Comparison of ENCODE assay signal across 18 cellular contexts in genomic region chr3:13085081-13085845, GRCh38. TPM values are rescaled to one million over a fixed set of nuclear protein-coding genes. Genes with fewer than 3 reads are reported as not detected.
DNase-seq lines count a peak whose midpoint lies in the region; ATAC-seq and TF ChIP-seq lines count a peak whose summit lies in the region.
"Had no signal": no experiment of that assay in that cellular context is flagged by ENCODE, and none has a peak within 500 bp of the region (broad histone marks: within the 10 kb centered on the region; RNA-seq: fewer than 3 reads in every experiment).

No MANE protein-coding gene starts in this region.

- H4K20me1 ChIP-seq in BLaER1 (no peaks in the 10 kb centered on the region), IMR-90 (ENCODE audit: insufficient read depth, low read length) (no peaks in the 10 kb centered on the region)

- H2BK12ac ChIP-seq in neuronal stem cell (ENCODE audit: low read length): no peak overlapping the region

- POLR2A ChIA-PET in IMR-90 (lab: Charles Lee; ENCODE audit: unreplicated experiment): no interaction called here
- POLR2A ChIA-PET in activated B cell treated with CpG ODN at 0.5 μM for 24 hours (lab: Charles Lee): interaction anchor here (1.0 to 10.0 kb wide), 13 partner anchors 15 to 367 kb away, joined by 3 to 291 read pairs (median 6); no protein-coding TSS in a partner anchor

- H3K4me3 Mint-ChIP-seq in activated B cell treated with CpG ODN at 0.5 μM for 24 hours: no peak overlapping the region
- H3K4me3 Mint-ChIP-seq: CD8-positive, alpha-beta memory T cell had no signal

- no peak overlapping the region for H3K14ac ChIP-seq in IMR-90 (replicated peaks; ENCODE audit: low read depth, low read length)
- H3K14ac ChIP-seq in neuronal stem cell (ENCODE audit: low read length): peak overlapping the region; percentile 77

- no TSS peak for BruUV-seq in IMR-90 (replicated peaks; lab: Mats Ljungman, UMichigan)

- no peak overlapping the region for H3K18ac ChIP-seq in IMR-90 (ENCODE audit: low read depth, low read length)
- H3K18ac ChIP-seq in neuronal stem cell (ENCODE audit: low read length): peak overlapping the region; percentile 15

- H3K27ac ChIP-seq in BLaER1: peak overlapping the region; percentile 82
- no peak overlapping the region for H3K27ac ChIP-seq in IMR-90 (ENCODE audit: insufficient read depth, low read length)
- H3K27ac ChIP-seq in neuronal stem cell (replicated peaks; ENCODE audit: low read length): no peak overlapping the region
- H3K27ac ChIP-seq in esophagus muscularis mucosa (replicated peaks in 1 of 4): no peak overlapping the region
- H3K27ac ChIP-seq in gastrocnemius medialis: no peak overlapping the region
- no peak overlapping the region for H3K27ac ChIP-seq in upper lobe of left lung
- H3K27ac ChIP-seq: A549, SK-N-MC had no signal

- no peak for DNase-seq in IMR-90
- no peak for DNase-seq in activated B cell treated with CpG ODN at 0.5 μM for 24 hours
- no peak for DNase-seq in neuronal stem cell (ENCODE audit: low spot score)
- DNase-seq in esophagus muscularis mucosa (ENCODE audit: extremely low spot score): no peak
- no peak for DNase-seq in gastrocnemius medialis
- DNase-seq in upper lobe of left lung: no peak
- DNase-seq: C1 segment of cervical spinal cord; CD8-positive, alpha-beta memory T cell; DMS53; GOT3; Karpas-422; NCI-H1092 treated with DMSO at 0.1 percent for 48 hours; NCI-H146; NCI-H2081; SHP77 had no signal

- H3K56ac ChIP-seq in IMR-90 (ENCODE audit: extremely low read depth, insufficient read depth, low read length): no peak overlapping the region

- no peak overlapping the region for H4K8ac ChIP-seq in IMR-90 (ENCODE audit: low read depth in 2 of 2, low read length in 2 of 2)
- no peak overlapping the region for H4K8ac ChIP-seq in neuronal stem cell (ENCODE audit: low read depth, low read length)

- H2AK5ac ChIP-seq in IMR-90 (ENCODE audit: low read depth, low read length): no peak overlapping the region
- H2AK5ac ChIP-seq in neuronal stem cell (ENCODE audit: low read depth, low read length): no peak overlapping the region

- H3K27me3 ChIP-seq in BLaER1 (no peaks in the 10 kb centered on the region), IMR-90 (ENCODE audit: control insufficient read depth, insufficient read depth, low read length) (peaks cover 32% of the 10 kb centered on the region), neuronal stem cell (ENCODE audit: control insufficient read depth in 3 of 3, insufficient read depth in 3 of 3, low read depth in 1 of 3, low read length in 3 of 3) (peaks cover 0 to 7% (median 0%) of the 10 kb centered on the region in 3 experiments), esophagus muscularis mucosa (peaks cover 0 to 5% (median 0%) of the 10 kb centered on the region in 4 donors), gastrocnemius medialis (no peaks in the 10 kb centered on the region), upper lobe of left lung (no peaks in the 10 kb centered on the region)

- no peaks in the 10 kb centered on the region for H3K36me3 Mint-ChIP-seq in activated B cell treated with CpG ODN at 0.5 μM for 24 hours (ENCODE audit: low read depth)
- H3K36me3 Mint-ChIP-seq: CD8-positive, alpha-beta memory T cell had no signal

- H3K4me2 ChIP-seq in BLaER1 (peak overlapping the region; percentile 83), IMR-90 (ENCODE audit: low read depth, low read length) (no peak overlapping the region), neuronal stem cell (ENCODE audit: insufficient read depth, low read length, poor library complexity, severe bottlenecking) (no peak overlapping the region)
- H3K4me2 ChIP-seq: A549 had no signal

- peaks cover 92% of the 10 kb centered on the region for H3K4me1 Mint-ChIP-seq in activated B cell treated with CpG ODN at 0.5 μM for 24 hours

- H4K91ac ChIP-seq in IMR-90 (ENCODE audit: insufficient read depth, low read depth, low read length): no peak overlapping the region
- H4K91ac ChIP-seq in neuronal stem cell (ENCODE audit: low read depth, low read length, poor library complexity): no peak overlapping the region

- H3K9ac ChIP-seq in BLaER1 (no peak overlapping the region), IMR-90 (ENCODE audit: low read depth, low read length) (no peak overlapping the region), neuronal stem cell (ENCODE audit: low read depth, low read length, poor library complexity) (no peak overlapping the region)

- H2AFZ ChIP-seq in IMR-90 (replicated peaks; ENCODE audit: low read length, poor library complexity) (peak overlapping the region; percentile 63), neuronal stem cell (ENCODE audit: low read length) (no peak overlapping the region)

- no peak for TF ChIP-seq RAD21 in IMR-90 (IDR thresholded peaks at IDR 0.05; ENCODE audit: low read length)

- no peak overlapping the region for H3K4ac ChIP-seq in IMR-90 (ENCODE audit: low read depth, low read length)
- no peak overlapping the region for H3K4ac ChIP-seq in neuronal stem cell (ENCODE audit: low read length)

- H3K9me3 ChIP-seq in BLaER1 (no peaks in the 10 kb centered on the region), IMR-90 (ENCODE audit: control insufficient read depth, insufficient read depth, low read length) (no peaks in the 10 kb centered on the region), neuronal stem cell (replicated peaks in 1 of 2; ENCODE audit: control insufficient read depth in 2 of 2, insufficient read depth in 1 of 2, low read depth in 1 of 2, low read length in 2 of 2) (no peaks in the 10 kb centered on the region), esophagus muscularis mucosa (no peaks in the 10 kb centered on the region), gastrocnemius medialis (no peaks in the 10 kb centered on the region), upper lobe of left lung (no peaks in the 10 kb centered on the region)
- H3K9me3 ChIP-seq: A549 had no signal

- H2BK5ac ChIP-seq in IMR-90 (ENCODE audit: low read depth, low read length, poor library complexity, severe bottlenecking): no peak overlapping the region
- no peak overlapping the region for H2BK5ac ChIP-seq in neuronal stem cell (ENCODE audit: low read length)

- H3K9me1 ChIP-seq in IMR-90 (ENCODE audit: insufficient read depth, low read length): no peaks in the 10 kb centered on the region

- no peak overlapping the region for H2BK20ac ChIP-seq in IMR-90 (ENCODE audit: low read depth, low read length)

- intact Hi-C loops in IMR-90 (cut with micrococcal nuclease): no loop called here
- intact Hi-C loops in activated B cell treated with CpG ODN at 0.5 μM for 24 hours (cut with micrococcal nuclease): loop anchor here (2.0 kb wide), 3 partner anchors 130 to 330 kb away; no protein-coding TSS in a partner anchor
- intact Hi-C loops in esophagus muscularis mucosa (cut with DNase I): no loop called here
- intact Hi-C loops in gastrocnemius medialis (cut with DNase I; ENCODE audit: low total_unique reads): no loop called here

- TF ChIP-seq CTCF in IMR-90 (conservative IDR thresholded peaks at IDR 0.05; ENCODE audit: low read depth, low read length): no peak
- TF ChIP-seq CTCF in activated B cell treated with CpG ODN at 0.5 μM for 24 hours (IDR thresholded peaks at IDR 0.05): no peak
- TF ChIP-seq CTCF in esophagus muscularis mucosa (IDR thresholded peaks at IDR 0.05): no peak
- no peak for TF ChIP-seq CTCF in gastrocnemius medialis (IDR thresholded peaks at IDR 0.05 in 4 of 5, conservative IDR thresholded peaks at IDR 0.05 in 1 of 5)
- no peak for TF ChIP-seq CTCF in upper lobe of left lung (IDR thresholded peaks at IDR 0.05)

- H3K4me1 ChIP-seq in BLaER1: peaks cover 95% of the 10 kb centered on the region
- no peaks in the 10 kb centered on the region for H3K4me1 ChIP-seq in IMR-90 (ENCODE audit: control insufficient read depth, insufficient read depth, low read length)
- H3K4me1 ChIP-seq in neuronal stem cell (ENCODE audit: control insufficient read depth in 2 of 2, insufficient read depth in 1 of 2, low read depth in 1 of 2, low read length in 2 of 2): peaks cover 0 to 6% of the 10 kb centered on the region in 2 donors
- peaks cover 0 to 14% (median 7%) of the 10 kb centered on the region in 4 donors for H3K4me1 ChIP-seq in esophagus muscularis mucosa
- peaks cover 2 to 4% of the 10 kb centered on the region in 2 donors for H3K4me1 ChIP-seq in gastrocnemius medialis
- no peaks in the 10 kb centered on the region for H3K4me1 ChIP-seq in upper lobe of left lung
- H3K4me1 ChIP-seq: A549 had no signal

- 62% methylated on average over 11 of the region's 26 CpGs; no CpG with 5 or more reads in 1 of the 2 experiments for WGBS in IMR-90 (ENCODE audit: extremely low coverage in 2 of 2, insufficient read length in 1 of 2), 2 experiments
- no CpG with 5 or more reads among the region's 26 CpGs for WGBS in neuronal stem cell (ENCODE audit: extremely low coverage in 2 of 2, insufficient read length in 2 of 2, insufficient replicate concordance in 1 of 2), 2 donors
- 95% methylated on average over 19 of the region's 26 CpGs for WGBS in esophagus muscularis mucosa
- WGBS in upper lobe of left lung, 2 donors: 88 to 90% methylated on average over 20 to 26 of the region's 26 CpGs

- dilution Hi-C loops in IMR-90 (cut with HindIII; ENCODE audit: low sequenced_read_pairs, unreplicated experiment): no loop called here

- H3K79me1 ChIP-seq in IMR-90 (ENCODE audit: low read depth in 1 of 2, low read length in 2 of 2) (no peaks in the 10 kb centered on the region), neuronal stem cell (ENCODE audit: low read depth, low read length) (no peaks in the 10 kb centered on the region)

- TF ChIP-seq POLR2A in IMR-90 (IDR thresholded peaks at IDR 0.05; ENCODE audit: low read depth, low read length) (no peak), esophagus muscularis mucosa (IDR thresholded peaks at IDR 0.05; ENCODE audit: low read depth) (no peak), gastrocnemius medialis (IDR thresholded peaks at IDR 0.05) (no peak), upper lobe of left lung (IDR thresholded peaks at IDR 0.05) (no peak)

- H3K27ac Mint-ChIP-seq in activated B cell treated with CpG ODN at 0.5 μM for 24 hours: peak overlapping the region; percentile 92

- TF ChIP-seq EP300 in esophagus muscularis mucosa (IDR thresholded peaks at IDR 0.05) (no peak), upper lobe of left lung (IDR thresholded peaks at IDR 0.05) (no peak)

- H2BK15ac ChIP-seq in IMR-90 (ENCODE audit: low read depth, low read length) (no peak overlapping the region), neuronal stem cell (ENCODE audit: low read length) (no peak overlapping the region)

- no peaks in the 10 kb centered on the region for H3K27me3 Mint-ChIP-seq in activated B cell treated with CpG ODN at 0.5 μM for 24 hours

- H3K23ac ChIP-seq in IMR-90 (ENCODE audit: low read depth, low read length): no peak overlapping the region
- H3K23ac ChIP-seq in neuronal stem cell (ENCODE audit: low read depth, low read length, poor library complexity): no peak overlapping the region

- H3K4me3 ChIP-seq in BLaER1 (no peak overlapping the region), IMR-90 (ENCODE audit: insufficient read depth, low read depth, low read length) (no peak overlapping the region), neuronal stem cell (ENCODE audit: low read length in 2 of 2) (no peak overlapping the region), esophagus muscularis mucosa (no peak overlapping the region), gastrocnemius medialis (no peak overlapping the region), upper lobe of left lung (no peak overlapping the region)
- H3K4me3 ChIP-seq: A549, SK-N-MC had no signal

- no peak overlapping the region for H2AK9ac ChIP-seq in IMR-90 (replicated peaks; ENCODE audit: low read depth, low read length, poor library complexity)

- H2BK120ac ChIP-seq in IMR-90 (ENCODE audit: low read depth, low read length) (no peak overlapping the region), neuronal stem cell (ENCODE audit: low read depth, low read length) (no peak overlapping the region)

- ATAC-seq in IMR-90 (ENCODE audit: low read depth) (no peak), activated B cell treated with CpG ODN at 0.5 μM for 24 hours (ENCODE audit: low read depth) (no peak), gastrocnemius medialis (no peak), upper lobe of left lung (ENCODE audit: low FRiP score in 2 of 2) (no peak)

- in situ Hi-C loops in IMR-90 (cut with MboI; ENCODE audit: low sequenced_read_pairs): loop anchor here (10.0 kb wide), 1 partner anchor 560 kb away; no protein-coding TSS in a partner anchor
- in situ Hi-C loops in gastrocnemius medialis (cut with MboI; ENCODE audit: low sequenced_read_pairs in 4 of 4): loop anchor here (5.0 to 25.0 kb wide), 6 partner anchors 202 to 560 kb away; no protein-coding TSS in a partner anchor

- H3K36me3 ChIP-seq in BLaER1 (no peaks in the 10 kb centered on the region), IMR-90 (ENCODE audit: control insufficient read depth, insufficient read depth, low read length) (no peaks in the 10 kb centered on the region), neuronal stem cell (replicated peaks in 1 of 2; ENCODE audit: control insufficient read depth in 2 of 2, insufficient read depth in 2 of 2, low read length in 2 of 2) (no peaks in the 10 kb centered on the region), esophagus muscularis mucosa (no peaks in the 10 kb centered on the region), gastrocnemius medialis (no peaks in the 10 kb centered on the region), upper lobe of left lung (no peaks in the 10 kb centered on the region)

- no peak overlapping the region for H4K5ac ChIP-seq in IMR-90 (ENCODE audit: low read depth, low read length)

- H3K9me3 Mint-ChIP-seq in activated B cell treated with CpG ODN at 0.5 μM for 24 hours: no peaks in the 10 kb centered on the region
- H3K9me3 Mint-ChIP-seq: CD8-positive, alpha-beta memory T cell had no signal

- CTCF ChIA-PET in IMR-90 (lab: Yijun Ruan, JAX): no interaction called here
- CTCF ChIA-PET in activated B cell treated with CpG ODN at 0.5 μM for 24 hours (lab: Charles Lee): no interaction called here

RNA-seq across cellular contexts. Expression of gene IQSEC1, which starts 12.0 kb away (rescaled TPM):
- 5.9 and 6.4 TPM in 2 replicates for total RNA-seq in IMR-90 (2012; rRNA removed)
- 11.6 and 11.9 TPM in 2 replicates for polyA plus RNA-seq in IMR-90 (2012; rRNA removed)
- polyA plus RNA-seq in IMR-90 (2012; cell fraction: cytosol; rRNA removed): 7.4 and 10.4 TPM in 2 replicates
- polyA plus RNA-seq in IMR-90 (2012; cell fraction: nucleus; rRNA removed; ENCODE audit: low replicate concordance): 32.9 and 36.9 TPM in 2 replicates
- total RNA-seq in activated B cell treated with CpG ODN at 0.5 μM for 24 hours: 260 and 296 TPM in 2 replicates
- polyA plus RNA-seq in neuronal stem cell (2013, experiment 1 of 2): 22.0 TPM
- polyA plus RNA-seq in neuronal stem cell (2013, experiment 2 of 2): 22.8 TPM
- 10 to 100 TPM; 56.1 to 99.5 (median 78.2) TPM for total RNA-seq in esophagus muscularis mucosa
- total RNA-seq in gastrocnemius medialis: 10 to 100 TPM; 15.2 to 31.3 (median 28.0) TPM
- total RNA-seq in upper lobe of left lung: 100 to 1,000 TPM in 1 of 6 donors, 10 to 100 TPM in 5; 51.1 to 105 (median 81.0) TPM
